Comparison of ENCODE assay signal across 26 cellular contexts in the genomic region with DNA sequence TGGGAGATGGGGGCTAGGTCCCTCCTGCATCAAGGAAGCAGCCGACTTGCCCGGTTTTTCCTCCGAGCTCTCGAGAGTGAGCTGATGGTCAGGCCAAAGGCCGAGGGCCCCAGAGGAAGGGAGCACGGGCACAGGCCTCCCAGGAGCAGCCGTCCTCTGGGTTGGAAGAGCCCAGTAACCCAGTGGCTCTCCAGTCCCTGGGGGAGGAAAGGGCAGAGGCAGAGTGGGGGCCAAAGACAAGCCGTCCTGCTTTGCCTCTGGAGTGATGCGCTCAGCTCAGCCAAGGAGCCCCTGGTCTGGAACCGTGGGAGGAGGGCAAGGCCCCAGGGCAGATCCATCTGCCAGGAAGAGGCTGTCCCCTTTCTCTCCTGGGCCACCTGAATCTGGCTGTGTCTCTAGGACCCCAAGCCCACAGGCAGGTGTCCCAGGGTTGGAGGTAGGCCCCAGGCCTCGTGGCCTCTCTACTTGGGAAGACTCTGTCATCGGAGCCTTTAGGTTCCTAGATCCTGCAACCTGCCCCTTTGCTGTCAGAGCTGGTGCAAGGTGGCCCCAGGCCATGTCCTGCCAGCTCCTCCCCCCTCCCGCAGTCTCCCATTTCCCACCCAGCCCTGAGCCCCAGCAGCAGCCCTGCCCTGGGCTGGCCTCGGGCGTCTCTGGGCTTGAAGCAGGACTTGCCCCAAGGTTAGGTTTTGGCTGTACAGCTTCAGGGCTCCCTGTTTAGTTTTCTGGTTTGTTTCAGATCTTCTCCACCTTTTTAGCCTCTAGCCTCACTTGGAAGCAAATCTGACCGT.
DNase-seq lines count a peak whose midpoint lies in the region; ATAC-seq, FAIRE-seq and TF ChIP-seq lines count a peak whose summit lies in the region.
"Had no signal": no experiment of that assay in that cellular context is flagged by ENCODE, and none has a peak within 500 bp of the region (broad histone marks: within the 10 kb centered on the region; RNA-seq: fewer than 3 reads in every experiment).

No MANE protein-coding gene starts in this region.

- H3K9me3 Mint-ChIP-seq in WTC11 = no peaks in the 10 kb centered on the region
- H3K9me3 Mint-ChIP-seq: activated T-cell treated with anti-CD3 and anti-CD28 coated beads, Interleukin-2, amount 50 U/mL, for 72 hours; T-helper 1 cell treated with Interleukin-12 subunit alpha and Interleukin-12 subunit beta and Interleukin-4 antibody, amounts not matched to agents 30 μg/mL and 1 μg/mL, for 36 hours had no signal

- BruUV-seq in PC-9 (replicated peaks; lab: Mats Ljungman, UMichigan) = no TSS peak

- H3K9ac ChIP-seq in GM23248 = no peak overlapping the region

- no peaks in the 10 kb centered on the region for H4K20me1 ChIP-seq in PC-9 (ENCODE audit: insufficient read depth)
- H4K20me1 ChIP-seq in GM23248 (ENCODE audit: insufficient read depth) = no peaks in the 10 kb centered on the region

- no peak for ATAC-seq in WTC11
- ATAC-seq: activated T-cell treated with anti-CD3 and anti-CD28 coated beads, Interleukin-2, amount 50 U/mL, for 72 hours; gastrocnemius medialis; left colon had no signal

- H3K27me3 ChIP-seq in spleen (replicated peaks in 1 of 7) = peaks cover 0 to 38% (median 0%) of the 10 kb centered on the region in 7 donors
- H3K27me3 ChIP-seq in PC-9 (ENCODE audit: insufficient read depth, low read depth) = peaks cover 64% of the 10 kb centered on the region
- no peaks in the 10 kb centered on the region for H3K27me3 ChIP-seq in GM23248 (replicated peaks; ENCODE audit: insufficient read depth)
- H3K27me3 ChIP-seq: ascending aorta, cardiac muscle cell had no signal

- H3F3A ChIP-seq in PC-9 (ENCODE audit: insufficient read depth, low read depth) (no peaks in the 10 kb centered on the region), GM23248 (ENCODE audit: insufficient read depth) (no peaks in the 10 kb centered on the region)

- no peak overlapping the region for H3K4me3 ChIP-seq in spleen
- H3K4me3 ChIP-seq in PC-9 = no peak overlapping the region
- H3K4me3 ChIP-seq in GM23248 = no peak overlapping the region
- H3K4me3 ChIP-seq: ascending aorta, cardiac muscle cell, gastrocnemius medialis, smooth muscle cell had no signal

- H3K36me3 Mint-ChIP-seq in WTC11 = peaks cover 4% of the 10 kb centered on the region
- H3K36me3 Mint-ChIP-seq: activated naive CD8-positive, alpha-beta T cell had no signal

- WGBS in spleen, 5 donors = 84 to 90% (median 86%) methylated on average over 10 to 16 of the region's 16 CpGs
- WGBS in GM23248 (ENCODE audit: low coverage in 1 of 2, low lambda C conversion rate in 2 of 2, missing lambda C conversion rate in 2 of 2), 2 experiments = 40 to 59% methylated on average over 12 to 16 of the region's 16 CpGs

- POLR2A ChIA-PET in WTC11 (lab: Charles Lee) (no interaction called here), PC-9 (lab: Charles Lee; ENCODE audit: unreplicated experiment) (no interaction called here)

- no peaks in the 10 kb centered on the region for H3K27me3 Mint-ChIP-seq in WTC11 (ENCODE audit: low read depth)
- H3K27me3 Mint-ChIP-seq: activated naive CD8-positive, alpha-beta T cell had no signal

- H3K4me1 ChIP-seq in spleen (no peaks in the 10 kb centered on the region), PC-9 (replicated peaks; ENCODE audit: insufficient read depth) (no peaks in the 10 kb centered on the region), GM23248 (ENCODE audit: insufficient read depth) (no peaks in the 10 kb centered on the region)
- H3K4me1 ChIP-seq: ascending aorta, gastrocnemius medialis had no signal

- in situ Hi-C loops in GM13976 (cut with MboI; ENCODE audit: low sequenced_read_pairs, unreplicated experiment) = no loop called here
- in situ Hi-C loops in GM23248 (cut with MboI) = no loop called here

- TF ChIP-seq CTCF in GM13976 (IDR thresholded peaks at IDR 0.05; ENCODE audit: borderline replicate concordance, control extremely low read depth, extremely low read depth, insufficient read depth, missing control alignments) (no peak), WTC11 (IDR thresholded peaks at IDR 0.05) (no peak), spleen (IDR thresholded peaks at IDR 0.05 in 8 of 11, conservative IDR thresholded peaks at IDR 0.05 in 3 of 11) (no peak), PC-9 (conservative IDR thresholded peaks at IDR 0.05) (no peak)

- no peak overlapping the region for H3K4me2 ChIP-seq in PC-9
- no peak overlapping the region for H3K4me2 ChIP-seq in GM23248 (ENCODE audit: unreplicated experiment)
- H3K4me2 ChIP-seq: smooth muscle cell had no signal

- intact Hi-C loops in spleen (cut with DNase I; ENCODE audit: low total_unique reads) (no loop called here), PC-9 (cut with micrococcal nuclease; ENCODE audit: unreplicated experiment) (no loop called here)

- no peaks in the 10 kb centered on the region for H3K9me3 ChIP-seq in spleen
- no peaks in the 10 kb centered on the region; the same call in 1 of the 2 replicates for H3K9me3 ChIP-seq in PC-9 (ENCODE audit: insufficient read depth, low read depth)
- H3K9me3 ChIP-seq in GM23248 (ENCODE audit: low read depth) = no peaks in the 10 kb centered on the region
- H3K9me3 ChIP-seq: ascending aorta, gastrocnemius medialis had no signal

- H3K79me2 ChIP-seq in PC-9 (ENCODE audit: low read depth) (no peaks in the 10 kb centered on the region), GM23248 (ENCODE audit: insufficient read depth) (no peaks in the 10 kb centered on the region)

- no peaks in the 10 kb centered on the region for H3K4me1 Mint-ChIP-seq in WTC11

- H3K9me2 ChIP-seq in PC-9 (ENCODE audit: insufficient read depth) = no peaks in the 10 kb centered on the region
- H3K9me2 ChIP-seq in GM23248 (ENCODE audit: insufficient read depth) = no peaks in the 10 kb centered on the region

- FAIRE-seq in frontal cortex (lab: Jason Lieb, UNC) = no peak
- FAIRE-seq: endometrium had no signal

- DNase-seq in GM13976 (ENCODE audit: low spot score) = peak; percentile 25
- DNase-seq in WTC11 (ENCODE audit: low spot score) = peak; percentile 8
- DNase-seq in frontal cortex (ENCODE audit: low spot score in 2 of 2) = peak; percentile 6 to 7
- DNase-seq in spleen = peak; percentile 51
- DNase-seq in MV-4-11 (lab: John Stamatoyannopoulos, UW) = no peak
- DNase-seq in PC-9 = no peak
- no peak for DNase-seq in GM23248
- DNase-seq: activated CD4-positive, alpha-beta T cell treated with anti-CD3 and anti-CD28 coated beads for 1 hour; activated T-cell treated with anti-CD3 and anti-CD28 coated beads, Interleukin-2, amount 50 U/mL, for 72 hours; C1 segment of cervical spinal cord; COR-L47; DMS79 treated with DMSO at 0.1 percent for 48 hours; gastrocnemius medialis; mesenchymal stem cell; NCI-H1436 treated with DMSO at 0.1 percent for 48 hours; NCI-H2107; NCI-H446; NCI-H774; trophoblast cell had no signal

- no peaks in the 10 kb centered on the region for H3K36me3 ChIP-seq in spleen
- no peaks in the 10 kb centered on the region for H3K36me3 ChIP-seq in PC-9 (ENCODE audit: low read depth)
- no peaks in the 10 kb centered on the region for H3K36me3 ChIP-seq in GM23248 (ENCODE audit: low read depth)
- H3K36me3 ChIP-seq: ascending aorta, cardiac muscle cell, gastrocnemius medialis had no signal

- H3K27ac ChIP-seq in spleen (no peak overlapping the region), PC-9 (no peak overlapping the region), GM23248 (no peak overlapping the region)
- H3K27ac ChIP-seq: ascending aorta, cardiac muscle cell, gastrocnemius medialis had no signal

- CTCF ChIA-PET in WTC11 (lab: Charles Lee) = interaction anchor here (1.2 to 2.4 kb wide), 6 partner anchors 29 to 194 kb away, joined by 3 to 7 read pairs (median 6); no protein-coding TSS in a partner anchor
- CTCF ChIA-PET in PC-9 (lab: Charles Lee) = no interaction called here

- H3K27ac Mint-ChIP-seq in WTC11 = no peak overlapping the region
- H3K27ac Mint-ChIP-seq: activated naive CD8-positive, alpha-beta T cell; activated T-cell treated with anti-CD3 and anti-CD28 coated beads, Interleukin-2, amount 50 U/mL, for 72 hours; T-helper 1 cell treated with Interleukin-12 subunit alpha and Interleukin-12 subunit beta and Interleukin-4 antibody, amounts not matched to agents 30 μg/mL and 1 μg/mL, for 36 hours had no signal

- TF ChIP-seq POLR2A in spleen (IDR thresholded peaks at IDR 0.05) = no peak

- no peak overlapping the region for H3K4me3 Mint-ChIP-seq in WTC11
- H3K4me3 Mint-ChIP-seq: activated naive CD8-positive, alpha-beta T cell; activated T-cell treated with anti-CD3 and anti-CD28 coated beads, Interleukin-2, amount 50 U/mL, for 72 hours; T-helper 1 cell treated with Interleukin-12 subunit alpha and Interleukin-12 subunit beta and Interleukin-4 antibody, amounts not matched to agents 30 μg/mL and 1 μg/mL, for 36 hours had no signal

- H2AFZ ChIP-seq in PC-9 (no peak overlapping the region), GM23248 (no peak overlapping the region)

TF ChIP-seq in WTC11, 78 proteins besides CTCF, POLR2A, EP300 and RAD21:
- no peak for TF ChIP-seq NR2C2 (CRISPR knock-in tag; IDR thresholded peaks at IDR 0.05)
- TF ChIP-seq HMGXB4 (CRISPR knock-in tag; IDR thresholded peaks at IDR 0.05) = 0 out of 2 replicates have a peak, but pooled peaks have one; percentile 5

Comparison
In these comparisons a context has a peak if more than half of its experiments do, and no peak if none do; other contexts are left out.
1. DNase-seq: peak in GM13976 (single experiment), WTC11 (single experiment), frontal cortex (2 of 2) and spleen (single experiment); none in MV-4-11 (single experiment), PC-9 (0 of 2) and GM23248 (single experiment).